ENCODE assay signal across 8 cellular contexts in the genomic region with DNA sequence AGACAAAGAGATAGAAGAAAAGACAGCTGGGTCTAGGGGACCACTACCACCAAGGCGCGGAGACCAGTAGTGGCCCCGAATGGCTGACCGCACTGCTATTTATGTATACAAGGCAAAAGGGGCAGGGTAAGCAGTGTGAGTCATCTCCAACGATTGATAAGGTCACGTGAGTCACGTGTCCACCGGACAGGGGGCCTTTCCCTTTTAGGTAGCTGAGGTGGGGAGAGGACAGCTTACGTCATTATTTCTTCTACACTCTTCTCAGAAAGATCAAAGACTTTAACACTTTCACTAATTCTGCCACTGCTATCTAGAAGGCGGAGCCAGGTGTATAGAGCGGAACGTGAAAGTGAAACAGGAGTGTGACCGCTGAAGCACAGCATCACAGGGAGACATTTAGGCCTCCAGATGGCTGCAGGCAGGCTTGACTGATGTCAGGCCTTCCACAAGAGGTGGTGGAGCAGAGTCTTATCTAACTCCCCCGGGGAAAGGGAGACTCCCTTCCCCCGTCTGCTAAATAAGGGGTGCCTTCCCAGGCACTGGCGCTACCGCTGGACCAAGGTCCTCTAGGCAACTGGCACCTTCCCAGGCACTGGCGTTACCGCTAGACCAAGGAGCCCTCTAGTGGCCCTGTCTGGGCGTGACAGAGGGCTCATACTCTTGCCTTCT. TPM values are rescaled to one million over a fixed set of nuclear protein-coding genes. Genes with fewer than 3 reads are reported as not detected.
DNase-seq lines count a peak whose midpoint lies in the region; TF ChIP-seq lines count a peak whose summit lies in the region.

No MANE protein-coding gene starts in this region.

- H3K4me3 Mint-ChIP-seq in H9, result peak overlapping the region in 1 of 2 experiments; percentile 47; a peak in 2 of 5 replicates

- H3K36me3 ChIP-seq in colonic mucosa (no peaks in the 10 kb centered on the region), subcutaneous abdominal adipose tissue (ENCODE audit: control insufficient read depth in 5 of 5, insufficient read depth in 5 of 5, low read length in 5 of 5) (no peaks in the 10 kb centered on the region)

- no peak overlapping the region for H2BK12ac ChIP-seq in H9 (ENCODE audit: insufficient read length, low read depth, low read length)

- H3T11ph ChIP-seq in H9 (ENCODE audit: low read length), result no peak overlapping the region

- no peak overlapping the region for H2AK5ac ChIP-seq in H9 (ENCODE audit: insufficient read length, low read length)

- no peak overlapping the region for H4K8ac ChIP-seq in H9 (replicated peaks; ENCODE audit: insufficient read length, low read depth, low read length)

- H3K18ac ChIP-seq in H9 (ENCODE audit: insufficient read length, low read depth, low read length), result no peak overlapping the region

- H3K27ac Mint-ChIP-seq in H9, result no peak overlapping the region

- no peak overlapping the region for H2BK20ac ChIP-seq in H9 (ENCODE audit: low read depth, low read length, poor library complexity, severe bottlenecking)

- H4K5ac ChIP-seq in H9 (ENCODE audit: insufficient read length, low read depth, low read length), result no peak overlapping the region

- no peaks in the 10 kb centered on the region; a peak in 1 of 5 replicates for H3K9me3 Mint-ChIP-seq in H9

- no peaks in the 10 kb centered on the region for H3K9me3 ChIP-seq in H9 (ENCODE audit: control insufficient read depth, low read depth, low read length)
- no peaks in the 10 kb centered on the region for H3K9me3 ChIP-seq in colonic mucosa
- no peaks in the 10 kb centered on the region for H3K9me3 ChIP-seq in subcutaneous abdominal adipose tissue (ENCODE audit: control insufficient read depth in 5 of 5, low read length in 5 of 5)

- no peak overlapping the region for H4K91ac ChIP-seq in H9 (ENCODE audit: insufficient read length, low read depth, low read length)

- intact Hi-C loops in colonic mucosa (cut with DNase I), result loop anchor here (5.0 to 10.0 kb wide), 2 partner anchors 516 to 983 kb away; no protein-coding TSS in a partner anchor

- no peaks in the 10 kb centered on the region for H3K36me3 Mint-ChIP-seq in H9 (ENCODE audit: insufficient read depth in 1 of 3, low read depth in 3 of 3)

- peak; percentile 69 for DNase-seq in NK-92 treated with Interleukin-12 subunit alpha and Interleukin-12 subunit beta, amount 100 ng/mL, for 24 hours (lab: John Stamatoyannopoulos, UW)
- no peak for DNase-seq in NK-92 (lab: John Stamatoyannopoulos, UW; ENCODE audit: unreplicated experiment)
- DNase-seq in H9, result peak; percentile 80
- DNase-seq in Kasumi-1 (lab: John Stamatoyannopoulos, UW), result peak; percentile 36 to 49
- DNase-seq in T-helper 22 cell (ENCODE audit: low read depth), result peak; percentile 4
- DNase-seq in colonic mucosa, result peak; percentile 80
- DNase-seq in medulla oblongata (ENCODE audit: extremely low spot score), result peak; percentile 81

- no peak overlapping the region for H2BK15ac ChIP-seq in H9 (ENCODE audit: low read depth, low read length)

- H3K27me3 ChIP-seq in H9 (ENCODE audit: insufficient read depth, low read length) (peaks cover under 1% of the 10 kb centered on the region; the same call in 1 of the 2 replicates), colonic mucosa (no peaks in the 10 kb centered on the region), subcutaneous abdominal adipose tissue (ENCODE audit: control insufficient read depth in 5 of 5, insufficient read depth in 4 of 5, low read length in 5 of 5) (no peaks in the 10 kb centered on the region)

- peak overlapping the region; percentile 43 for H3K4me3 ChIP-seq in colonic mucosa
- peak overlapping the region in 4 of 5 donors; percentile 46 to 63 (median 60) for H3K4me3 ChIP-seq in subcutaneous abdominal adipose tissue (ENCODE audit: low read depth in 1 of 5, low read length in 5 of 5)

- H2BK5ac ChIP-seq in H9 (ENCODE audit: insufficient read length, low read length), result no peak overlapping the region

- H3K23me2 ChIP-seq in H9 (ENCODE audit: insufficient read length, low read depth, low read length, poor library complexity, severe bottlenecking), result no peaks in the 10 kb centered on the region

- H3K4me1 ChIP-seq in H9 (ENCODE audit: insufficient read depth, low read length) (no peaks in the 10 kb centered on the region), colonic mucosa (no peaks in the 10 kb centered on the region), subcutaneous abdominal adipose tissue (ENCODE audit: control insufficient read depth in 5 of 5, insufficient read depth in 5 of 5, low read length in 5 of 5) (peaks cover 0 to 11% (median 8%) of the 10 kb centered on the region in 5 donors)

- no peak overlapping the region for H3K9ac ChIP-seq in H9 (ENCODE audit: extremely low read depth, insufficient read length, low read length)
- no peak overlapping the region for H3K9ac ChIP-seq in colonic mucosa (ENCODE audit: low read depth in 2 of 2, low read length in 2 of 2)
- no peak overlapping the region for H3K9ac ChIP-seq in subcutaneous abdominal adipose tissue (ENCODE audit: low read length in 5 of 5)

- no CpG with 5 or more reads among the region's 20 CpGs for WGBS in H9 (ENCODE audit: extremely low coverage, insufficient read length, low lambda C conversion rate)

- TF ChIP-seq CTCF in H9 (conservative IDR thresholded peaks at IDR 0.05) (peak; percentile 89), colonic mucosa (IDR thresholded peaks at IDR 0.05) (peak; percentile 70)

- no peak overlapping the region for H3K4ac ChIP-seq in H9 (ENCODE audit: low read depth, low read length)

- no peak overlapping the region for H3K23ac ChIP-seq in H9 (ENCODE audit: insufficient read length, low read depth, low read length)

- H3K56ac ChIP-seq in H9 (ENCODE audit: insufficient read length, low read depth, low read length), result no peak overlapping the region

- H3K14ac ChIP-seq in H9 (ENCODE audit: insufficient read depth, low read length), result no peak overlapping the region

- no peaks in the 10 kb centered on the region for H4K20me1 ChIP-seq in H9 (ENCODE audit: control insufficient read depth, insufficient read depth, insufficient read length)

- H2BK120ac ChIP-seq in H9 (ENCODE audit: low read depth, low read length, poor library complexity, severe bottlenecking), result no peak overlapping the region

- peak overlapping the region; percentile 42 for H2AFZ ChIP-seq in H9 (ENCODE audit: low read length)

- no peak overlapping the region for H3K4me2 ChIP-seq in H9 (ENCODE audit: insufficient read depth, insufficient read length, low read length)

- no peaks in the 10 kb centered on the region for H3K79me1 ChIP-seq in H9 (ENCODE audit: insufficient read depth, low read depth, low read length, poor library complexity, severe bottlenecking)

- H3K79me2 ChIP-seq in H9 (ENCODE audit: insufficient read depth, low read length), result no peaks in the 10 kb centered on the region

- peaks cover 19% of the 10 kb centered on the region for H3K27me3 Mint-ChIP-seq in H9 (ENCODE audit: low read depth)

- H3K27ac ChIP-seq in H9 (ENCODE audit: insufficient read length, low read depth, low read length) (no peak overlapping the region), colonic mucosa (no peak overlapping the region), subcutaneous abdominal adipose tissue (ENCODE audit: low read depth, low read length) (no peak overlapping the region)

- peaks cover 0 to 14% of the 10 kb centered on the region in 2 experiments; a peak in 2 of 4 replicates for H3K4me1 Mint-ChIP-seq in H9

RNA-seq across cellular contexts. Expression of a gene that starts 6.1 kb away (rescaled TPM):
- 0.13 and 0.44 TPM in 2 replicates for total RNA-seq in H9 (2021)
- total RNA-seq in colonic mucosa, result 1 to 10 TPM; 1.2 to 1.4 TPM
